Comparison of ENCODE assay signal across 23 cellular contexts in genomic region chr1:3469849-3470649, GRCh38. TPM values are rescaled to one million over a fixed set of nuclear protein-coding genes. Genes with fewer than 3 reads are reported as not detected.
DNase-seq lines count a peak whose midpoint lies in the region; ATAC-seq and TF ChIP-seq lines count a peak whose summit lies in the region.
"Had no signal": no experiment of that assay in that cellular context is flagged by ENCODE, and none has a peak within 500 bp of the region (broad histone marks: within the 10 kb centered on the region; RNA-seq: fewer than 3 reads in every experiment).

No MANE protein-coding gene starts in this region.

- TF ChIP-seq CTCF in lower lobe of right lung (IDR thresholded peaks at IDR 0.05) (no peak), tibial nerve (IDR thresholded peaks at IDR 0.05) (no peak)

- no peaks in the 10 kb centered on the region for H3K4me1 ChIP-seq in lower lobe of right lung
- H3K4me1 ChIP-seq in tibial nerve = peaks cover 0 to 87% (median 35%) of the 10 kb centered on the region in 4 donors
- H3K4me1 ChIP-seq: body of pancreas, gastrocnemius medialis had no signal

- 77 to 87% methylated on average over 15 to 17 of the region's 17 CpGs for WGBS in tibial nerve, 2 donors

- no peaks in the 10 kb centered on the region for H3K36me3 Mint-ChIP-seq in activated naive CD4-positive, alpha-beta T cell treated with anti-CD3 and anti-CD28 coated beads, Interleukin-2, amount 50 U/mL, for 24 hours
- no peaks in the 10 kb centered on the region for H3K36me3 Mint-ChIP-seq in activated T-helper 1 cell treated with anti-CD3 and anti-CD28 coated beads, Interleukin-12 subunit alpha, Interleukin-12 subunit beta, Interleukin-2, Interleukin-4 antibody, amounts not matched to agents 30 ng/mL and 10 ng/mL and 1 ng/mL, durations not matched to agents 14 hours and 24 hours and 36 hours (ENCODE audit: low read depth)
- H3K36me3 Mint-ChIP-seq: activated naive CD4-positive, alpha-beta T cell treated with anti-CD3 and anti-CD28 coated beads, Interleukin-2, amount 10 ng/mL, durations not matched to agents 7 days and 5 days had no signal

- H3K27me3 ChIP-seq in lower lobe of right lung (ENCODE audit: low read depth) (no peaks in the 10 kb centered on the region), tibial nerve (no peaks in the 10 kb centered on the region)
- H3K27me3 ChIP-seq: body of pancreas, gastrocnemius medialis had no signal

- H3K27ac Mint-ChIP-seq in activated naive CD4-positive, alpha-beta T cell treated with anti-CD3 and anti-CD28 coated beads, Interleukin-2, amount 50 U/mL, for 24 hours = peak overlapping the region; percentile 32
- H3K27ac Mint-ChIP-seq in activated T-helper 1 cell treated with anti-CD3 and anti-CD28 coated beads, Interleukin-12 subunit alpha, Interleukin-12 subunit beta, Interleukin-2, Interleukin-4 antibody, amounts not matched to agents 30 ng/mL and 10 ng/mL and 1 ng/mL, durations not matched to agents 14 hours and 24 hours and 36 hours = peak overlapping the region; percentile 25
- H3K27ac Mint-ChIP-seq: activated naive CD4-positive, alpha-beta T cell treated with anti-CD3 and anti-CD28 coated beads, Interleukin-2, amount 10 ng/mL, durations not matched to agents 7 days and 5 days had no signal

- H3K27me3 Mint-ChIP-seq in activated naive CD4-positive, alpha-beta T cell treated with anti-CD3 and anti-CD28 coated beads, Interleukin-2, amount 50 U/mL, for 24 hours = no peaks in the 10 kb centered on the region
- no peaks in the 10 kb centered on the region for H3K27me3 Mint-ChIP-seq in activated T-helper 1 cell treated with anti-CD3 and anti-CD28 coated beads, Interleukin-12 subunit alpha, Interleukin-12 subunit beta, Interleukin-2, Interleukin-4 antibody, amounts not matched to agents 30 ng/mL and 10 ng/mL and 1 ng/mL, durations not matched to agents 14 hours and 24 hours and 36 hours (ENCODE audit: insufficient read depth)
- H3K27me3 Mint-ChIP-seq: activated naive CD4-positive, alpha-beta T cell treated with anti-CD3 and anti-CD28 coated beads, Interleukin-2, amount 10 ng/mL, durations not matched to agents 7 days and 5 days had no signal

- H3K27ac ChIP-seq in lower lobe of right lung = no peak overlapping the region
- H3K27ac ChIP-seq in tibial nerve = peak overlapping the region; percentile 24 to 92 (median 78)
- H3K27ac ChIP-seq: body of pancreas, C4-2B, gastrocnemius medialis had no signal

- no peak overlapping the region for H3K4me3 Mint-ChIP-seq in activated naive CD4-positive, alpha-beta T cell treated with anti-CD3 and anti-CD28 coated beads, Interleukin-2, amount 50 U/mL, for 24 hours
- H3K4me3 Mint-ChIP-seq in activated T-helper 1 cell treated with anti-CD3 and anti-CD28 coated beads, Interleukin-12 subunit alpha, Interleukin-12 subunit beta, Interleukin-2, Interleukin-4 antibody, amounts not matched to agents 30 ng/mL and 10 ng/mL and 1 ng/mL, durations not matched to agents 14 hours and 24 hours and 36 hours = no peak overlapping the region
- H3K4me3 Mint-ChIP-seq: activated naive CD4-positive, alpha-beta T cell treated with anti-CD3 and anti-CD28 coated beads, Interleukin-2, amount 10 ng/mL, durations not matched to agents 7 days and 5 days had no signal

- no peak for TF ChIP-seq POLR2A in tibial nerve (IDR thresholded peaks at IDR 0.05)

- no peak overlapping the region for H3K4me3 ChIP-seq in lower lobe of right lung
- no peak overlapping the region for H3K4me3 ChIP-seq in tibial nerve
- H3K4me3 ChIP-seq: body of pancreas, gastrocnemius medialis, lung had no signal

- H3K9me3 Mint-ChIP-seq in activated naive CD4-positive, alpha-beta T cell treated with anti-CD3 and anti-CD28 coated beads, Interleukin-2, amount 50 U/mL, for 24 hours = no peaks in the 10 kb centered on the region
- no peaks in the 10 kb centered on the region for H3K9me3 Mint-ChIP-seq in activated T-helper 1 cell treated with anti-CD3 and anti-CD28 coated beads, Interleukin-12 subunit alpha, Interleukin-12 subunit beta, Interleukin-2, Interleukin-4 antibody, amounts not matched to agents 30 ng/mL and 10 ng/mL and 1 ng/mL, durations not matched to agents 14 hours and 24 hours and 36 hours
- H3K9me3 Mint-ChIP-seq: activated naive CD4-positive, alpha-beta T cell treated with anti-CD3 and anti-CD28 coated beads, Interleukin-2, amount 10 ng/mL, durations not matched to agents 7 days and 5 days had no signal

- no peak for TF ChIP-seq EP300 in tibial nerve (IDR thresholded peaks at IDR 0.05)

- no peak for ATAC-seq in lower lobe of right lung
- ATAC-seq: body of pancreas, gastrocnemius medialis had no signal

- H3K36me3 ChIP-seq in lower lobe of right lung = no peaks in the 10 kb centered on the region
- no peaks in the 10 kb centered on the region for H3K36me3 ChIP-seq in tibial nerve
- H3K36me3 ChIP-seq: gastrocnemius medialis had no signal

- DNase-seq in activated naive CD4-positive, alpha-beta T cell treated with Interleukin-2 at 50 U/mL for 16 hours = no peak
- DNase-seq in activated T-helper 1 cell treated with anti-CD3 and anti-CD28 coated beads, Interleukin-12 subunit alpha, Interleukin-12 subunit beta, Interleukin-2, Interleukin-4 antibody, amounts not matched to agents 30 ng/mL and 10 ng/mL and 1 ng/mL, durations not matched to agents 14 hours and 24 hours and 36 hours (ENCODE audit: low spot score) = no peak
- DNase-seq in lower lobe of right lung (peak; percentile 41), tibial nerve (ENCODE audit: low spot score in 2 of 2) (no peak), NCI-H524 treated with DMSO at 0.1 percent for 48 hours (lab: John Stamatoyannopoulos, UW) (no peak), cortex of kidney (lab: John Stamatoyannopoulos, UW) (no peak), DMS79 (lab: John Stamatoyannopoulos, UW) (no peak)
- DNase-seq: activated CD4-positive, alpha-beta T cell treated with anti-CD3 and anti-CD28 coated beads for 4 hours; activated naive CD4-positive, alpha-beta T cell treated with anti-CD3 and anti-CD28 coated beads, Interleukin-2, amount 10 ng/mL, durations not matched to agents 7 days and 5 days; body of pancreas; dermis blood vessel endothelial cell; erythroblast; gastrocnemius medialis; KG1; NCI-H1048; NCI-H2081 treated with DMSO at 0.1 percent for 48 hours; NCI-H526 treated with DMSO at 0.1 percent for 48 hours; OCI-M1; substantia nigra; T-helper 9 cell had no signal

- H3K9me3 ChIP-seq in lower lobe of right lung (no peaks in the 10 kb centered on the region), tibial nerve (no peaks in the 10 kb centered on the region)
- H3K9me3 ChIP-seq: body of pancreas, gastrocnemius medialis had no signal

- no peaks in the 10 kb centered on the region for H3K4me1 Mint-ChIP-seq in activated naive CD4-positive, alpha-beta T cell treated with anti-CD3 and anti-CD28 coated beads, Interleukin-2, amount 50 U/mL, for 24 hours
- H3K4me1 Mint-ChIP-seq in activated T-helper 1 cell treated with anti-CD3 and anti-CD28 coated beads, Interleukin-12 subunit alpha, Interleukin-12 subunit beta, Interleukin-2, Interleukin-4 antibody, amounts not matched to agents 30 ng/mL and 10 ng/mL and 1 ng/mL, durations not matched to agents 14 hours and 24 hours and 36 hours (ENCODE audit: low read depth) = no peaks in the 10 kb centered on the region
- H3K4me1 Mint-ChIP-seq: activated naive CD4-positive, alpha-beta T cell treated with anti-CD3 and anti-CD28 coated beads, Interleukin-2, amount 10 ng/mL, durations not matched to agents 7 days and 5 days had no signal

- intact Hi-C loops in activated T-helper 1 cell treated with anti-CD3 and anti-CD28 coated beads, Interleukin-12 subunit alpha, Interleukin-12 subunit beta, Interleukin-2, Interleukin-4 antibody, amounts not matched to agents 30 ng/mL and 10 ng/mL and 1 ng/mL, durations not matched to agents 14 hours and 24 hours and 36 hours (cut with micrococcal nuclease) = no loop called here
- intact Hi-C loops in lower lobe of right lung (cut with DNase I) = no loop called here

RNA-seq across cellular contexts. Expression of gene ARHGEF16, which starts 15.6 kb away (rescaled TPM):
- not detected in 2 replicates for total RNA-seq in activated T-helper 1 cell treated with anti-CD3 and anti-CD28 coated beads, Interleukin-12 subunit alpha, Interleukin-12 subunit beta, Interleukin-2, Interleukin-4 antibody, amounts not matched to agents 30 ng/mL and 10 ng/mL and 1 ng/mL, durations not matched to agents 14 hours and 24 hours and 36 hours
- 10.6 TPM for total RNA-seq in lower lobe of right lung
- total RNA-seq in tibial nerve = 10 to 100 TPM; 10.0 to 19.2 (median 17.1) TPM
